ENCODE assay signal across 13 cellular contexts in the genomic region with DNA sequence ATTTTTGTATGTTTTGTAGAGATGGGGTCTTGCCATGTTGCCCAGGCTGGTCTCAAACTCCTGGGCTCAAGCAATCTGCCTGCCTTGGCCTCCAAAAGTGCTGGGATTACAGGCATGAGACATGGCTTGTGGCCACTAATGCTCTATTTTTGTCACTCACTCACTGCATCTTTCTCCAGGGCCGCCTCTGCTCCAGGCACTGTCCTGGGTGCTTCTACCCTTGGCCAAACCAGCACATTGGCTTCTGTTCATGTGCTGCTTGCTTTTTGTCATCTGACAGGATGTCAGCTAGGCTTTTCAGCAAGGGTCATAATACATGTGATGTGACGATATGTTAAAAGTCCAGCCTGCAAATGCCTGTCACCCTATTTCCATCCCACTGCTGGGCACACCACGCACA.
"Had no signal": no experiment of that assay in that cellular context is flagged by ENCODE, and none has a peak within 500 bp of the region (broad histone marks: within the 10 kb centered on the region; RNA-seq: fewer than 3 reads in every experiment).

No MANE protein-coding gene starts in this region.

- H3K27ac ChIP-seq: body of pancreas, thoracic aorta had no signal

- DNase-seq: activated CD8-positive, alpha-beta memory T cell treated with anti-CD3 and anti-CD28 coated beads, Interleukin-2, amount 10 ng/mL, durations not matched to agents 7 days and 5 days; activated gamma-delta T cell; activated T-cell treated with anti-CD3 and anti-CD28 coated beads, Interleukin-2, amount 50 U/mL, for 24 hours; body of pancreas; cerebellar nuclear complex; endodermal cell; immature natural killer cell; SK-N-SH; stimulated activated CD4-positive, alpha-beta T cell treated with anti-CD3 and anti-CD28 coated beads, Interleukin-4, amount 100 ng/mL, for 1 hour; stimulated activated CD8-positive, alpha-beta memory T cell treated with anti-CD3 and anti-CD28 coated beads, Interleukin-4, amount 100 ng/mL, for 48 hours; stimulated activated naive CD8-positive, alpha-beta T cell treated with anti-CD3 and anti-CD28 coated beads, Interleukin-15, amount 100 ng/mL, for 72 hours had no signal

- H3K27ac Mint-ChIP-seq: activated T-cell treated with anti-CD3 and anti-CD28 coated beads, Interleukin-2, amount 50 U/mL, for 24 hours; endodermal cell; stimulated activated naive CD8-positive, alpha-beta T cell treated with anti-CD3 and anti-CD28 coated beads, Interleukin-15, amount 100 ng/mL, for 72 hours had no signal

- H3K4me3 Mint-ChIP-seq: activated CD8-positive, alpha-beta memory T cell treated with anti-CD3 and anti-CD28 coated beads, Interleukin-2, amount 10 ng/mL, durations not matched to agents 7 days and 5 days; activated T-cell treated with anti-CD3 and anti-CD28 coated beads, Interleukin-2, amount 50 U/mL, for 24 hours; endodermal cell; stimulated activated naive CD8-positive, alpha-beta T cell treated with anti-CD3 and anti-CD28 coated beads, Interleukin-15, amount 100 ng/mL, for 72 hours had no signal

- ATAC-seq: activated CD4-positive, CD25-positive, alpha-beta regulatory T cell treated with anti-CD3 and anti-CD28 coated beads, Interleukin-2, amount 50 U/mL, for 24 hours; activated CD8-positive, alpha-beta memory T cell treated with anti-CD3 and anti-CD28 coated beads, Interleukin-2, amount 10 ng/mL, durations not matched to agents 7 days and 5 days; body of pancreas; stimulated activated naive CD8-positive, alpha-beta T cell treated with anti-CD3 and anti-CD28 coated beads, Interleukin-15, amount 100 ng/mL, for 72 hours had no signal

- H3K4me3 ChIP-seq: body of pancreas, thoracic aorta had no signal

- H3K27me3 ChIP-seq: body of pancreas had no signal

- H3K9me3 Mint-ChIP-seq: activated T-cell treated with anti-CD3 and anti-CD28 coated beads, Interleukin-2, amount 50 U/mL, for 24 hours; endodermal cell; immature natural killer cell; stimulated activated naive CD8-positive, alpha-beta T cell treated with anti-CD3 and anti-CD28 coated beads, Interleukin-15, amount 100 ng/mL, for 72 hours had no signal

- H3K9me3 ChIP-seq: body of pancreas, SK-N-SH, thoracic aorta had no signal

- H3K27me3 Mint-ChIP-seq: activated CD8-positive, alpha-beta memory T cell treated with anti-CD3 and anti-CD28 coated beads, Interleukin-2, amount 10 ng/mL, durations not matched to agents 7 days and 5 days; activated T-cell treated with anti-CD3 and anti-CD28 coated beads, Interleukin-2, amount 50 U/mL, for 24 hours; stimulated activated naive CD8-positive, alpha-beta T cell treated with anti-CD3 and anti-CD28 coated beads, Interleukin-15, amount 100 ng/mL, for 72 hours had no signal
